Comparison of ENCODE assay signal across 14 cellular contexts in genomic region chr21:42862774-42863503, GRCh38.
DNase-seq lines count a peak whose midpoint lies in the region; ATAC-seq and TF ChIP-seq lines count a peak whose summit lies in the region.
"Had no signal": no experiment of that assay in that cellular context is flagged by ENCODE, and none has a peak within 500 bp of the region (broad histone marks: within the 10 kb centered on the region; RNA-seq: fewer than 3 reads in every experiment).

No MANE protein-coding gene starts in this region.

- H3K27ac ChIP-seq in HEK293 (ENCODE audit: extremely low read depth, low read depth, low read length) (no peak overlapping the region), RWPE2 (ENCODE audit: poor library complexity, severe bottlenecking) (no peak overlapping the region)
- H3K27ac ChIP-seq: BLaER1, right lobe of liver had no signal

- DNase-seq in COLO668 (lab: John Stamatoyannopoulos, UW; ENCODE audit: unreplicated experiment), result peak; percentile 37
- DNase-seq in RWPE2 (ENCODE audit: low spot score), result no peak
- no peak for DNase-seq in activated effector memory CD4-positive, alpha-beta T cell treated with Interleukin-2 at 50 U/mL for 16 hours
- DNase-seq: activated CD8-positive, alpha-beta memory T cell treated with anti-CD3 and anti-CD28 coated beads for 24 hours; GF-D8; naive thymus-derived CD8-positive, alpha-beta T cell; NCI-H1048; right lobe of liver had no signal

- H3K36me3 ChIP-seq in HEK293 (ENCODE audit: control insufficient read depth in 2 of 2, insufficient read depth in 1 of 2, low read length in 2 of 2) (peaks cover 19 to 90% of the 10 kb centered on the region in 2 experiments), RWPE2 (ENCODE audit: low read depth) (peaks cover 76% of the 10 kb centered on the region), iPS-15b (ENCODE audit: control insufficient read depth, insufficient read depth, low read length) (peaks cover 68% of the 10 kb centered on the region)

- H3K4me1 ChIP-seq in HEK293 (ENCODE audit: control insufficient read depth, insufficient read depth, low read length), result no peaks in the 10 kb centered on the region
- H3K4me1 ChIP-seq in RWPE2 (ENCODE audit: insufficient read depth, poor library complexity, severe bottlenecking), result no peaks in the 10 kb centered on the region
- H3K4me1 ChIP-seq in iPS-15b (ENCODE audit: control insufficient read depth, insufficient read depth, low read length), result no peaks in the 10 kb centered on the region

- H3K9me3 ChIP-seq in HEK293 (ENCODE audit: control insufficient read depth, insufficient read depth, low read depth, low read length) (no peaks in the 10 kb centered on the region), RWPE2 (ENCODE audit: severe bottlenecking) (no peaks in the 10 kb centered on the region), iPS-15b (ENCODE audit: control insufficient read depth, insufficient read depth, low read length) (no peaks in the 10 kb centered on the region)
- H3K9me3 ChIP-seq: BLaER1, right lobe of liver had no signal

- TF ChIP-seq CTCF in HEK293 (tag by site-specific recombination; IDR thresholded peaks at IDR 0.05), result peak; percentile 44
- no peak for TF ChIP-seq CTCF in RWPE2 (IDR thresholded peaks at IDR 0.05; ENCODE audit: poor library complexity, severe bottlenecking)

- no peak overlapping the region for H3K4me3 ChIP-seq in HEK293 (ENCODE audit: low read depth, low read length)
- H3K4me3 ChIP-seq in RWPE2 (ENCODE audit: severe bottlenecking), result no peak overlapping the region
- no peak overlapping the region for H3K4me3 ChIP-seq in iPS-15b (ENCODE audit: low read depth, low read length)
- H3K4me3 ChIP-seq: BLaER1, right lobe of liver had no signal

- H3K9ac ChIP-seq in iPS-15b (ENCODE audit: low read depth, low read length), result peak overlapping the region; percentile 37
- H3K9ac ChIP-seq: BLaER1 had no signal

- ATAC-seq in RWPE2 (ENCODE audit: low read depth) (peak; percentile 30; the same call in 1 of the 3 replicates), GM18858 (IDR thresholded peaks at IDR 0.05; ENCODE audit: unreplicated experiment) (no peak), HG02852 (IDR thresholded peaks at IDR 0.05; ENCODE audit: unreplicated experiment) (no peak), HG03439 (IDR thresholded peaks at IDR 0.05; ENCODE audit: unreplicated experiment) (no peak)
- ATAC-seq: naive thymus-derived CD8-positive, alpha-beta T cell had no signal

- H3K27me3 ChIP-seq in RWPE2 (ENCODE audit: insufficient read depth, poor library complexity, severe bottlenecking) (no peaks in the 10 kb centered on the region), iPS-15b (ENCODE audit: control insufficient read depth, insufficient read depth, low read length) (no peaks in the 10 kb centered on the region)
- H3K27me3 ChIP-seq: BLaER1, right lobe of liver had no signal

- CTCF ChIA-PET in HEK293 (lab: Yijun Ruan, JAX), result interaction anchor here (0.7 kb wide), 1 partner anchor 13 kb away, joined by 3 read pairs; no protein-coding TSS in a partner anchor

- POLR2A ChIA-PET in HEK293 (lab: Yijun Ruan, JAX), result no interaction called here

TF ChIP-seq in HEK293, 187 proteins besides CTCF, POLR2A, EP300 and RAD21:
- TF ChIP-seq ZNF837 (tag by site-specific recombination; IDR thresholded peaks at IDR 0.05) (no peak), KLF9 (tag by site-specific recombination; IDR thresholded peaks at IDR 0.05; ENCODE audit: low read depth) (no peak), EGR2 (tag by site-specific recombination; IDR thresholded peaks at IDR 0.05; ENCODE audit: low read depth) (peak; percentile 44; the same call in 1 of the 2 replicates)
